ENCODE assay signal across 12 cellular contexts in the genomic region with DNA sequence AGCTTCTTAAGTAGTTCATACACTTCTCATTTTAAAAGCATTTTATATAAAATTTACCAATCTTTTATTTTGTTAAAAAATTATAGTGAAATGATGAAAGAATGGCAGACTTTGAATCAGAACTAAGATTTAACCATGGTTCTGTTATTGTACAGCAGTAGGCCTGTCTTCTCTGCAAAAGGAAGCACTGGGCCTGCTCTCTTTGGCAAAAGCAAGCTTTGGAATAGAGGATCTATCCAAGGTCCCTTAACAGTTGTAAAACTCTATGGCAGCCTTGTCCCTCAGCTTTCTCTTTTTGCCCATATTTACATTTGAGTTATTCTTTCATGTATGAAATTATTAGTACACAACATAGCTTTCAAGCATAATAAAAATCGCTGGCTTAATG.
DNase-seq lines count a peak whose midpoint lies in the region; ATAC-seq and TF ChIP-seq lines count a peak whose summit lies in the region.
"Had no signal": no experiment of that assay in that cellular context is flagged by ENCODE, and none has a peak within 500 bp of the region (broad histone marks: within the 10 kb centered on the region; RNA-seq: fewer than 3 reads in every experiment).

No MANE protein-coding gene starts in this region.

- CTCF ChIA-PET in SK-N-SH (lab: Yijun Ruan, JAX), result interaction anchor here (0.6 to 2.3 kb wide), 8 partner anchors 15 to 1653 kb away, joined by 3 to 11 read pairs (median 4); no protein-coding TSS in a partner anchor

- H3K9me3 ChIP-seq in left ventricle myocardium inferior (replicated peaks) (peaks cover 5% of the 10 kb centered on the region), SK-N-SH (no peaks in the 10 kb centered on the region), gastroesophageal sphincter (no peaks in the 10 kb centered on the region)
- H3K9me3 ChIP-seq: SJCRH30 had no signal

- no peak for DNase-seq in Right ventricle myocardium superior
- DNase-seq in left ventricle myocardium inferior, result no peak
- DNase-seq in SK-N-SH, result no peak
- DNase-seq in osteocyte (ENCODE audit: extremely low spot score, unreplicated experiment), result no peak
- DNase-seq in RKO (ENCODE audit: low spot score), result no peak
- no peak for DNase-seq in HK-2 (ENCODE audit: unreplicated experiment)
- DNase-seq: H9 had no signal

- H3K27me3 Mint-ChIP-seq in osteocyte (ENCODE audit: unreplicated experiment), result no peaks in the 10 kb centered on the region

- H3K36me3 Mint-ChIP-seq in osteocyte (ENCODE audit: unreplicated experiment), result peaks cover 24% of the 10 kb centered on the region

- TF ChIP-seq CTCF in left ventricle myocardium inferior (IDR thresholded peaks at IDR 0.05; ENCODE audit: borderline replicate concordance) (no peak), SK-N-SH (IDR thresholded peaks at IDR 0.05) (no peak), osteocyte (IDR thresholded peaks at IDR 0.05) (no peak), gastroesophageal sphincter (IDR thresholded peaks at IDR 0.05) (no peak)

- WGBS in SK-N-SH (ENCODE audit: low lambda C conversion rate), result 100% methylated on average over 1 of the region's 1 CpG
- 100% methylated on average over 1 of the region's 1 CpG for WGBS in gastroesophageal sphincter (ENCODE audit: low coverage in 1 of 2), 2 donors

- POLR2A ChIA-PET in SK-N-SH (lab: Yijun Ruan, JAX), result no interaction called here

- H3K27ac Mint-ChIP-seq in osteocyte (ENCODE audit: unreplicated experiment), result peak overlapping the region; percentile 8
- H3K27ac Mint-ChIP-seq: CD8-positive, alpha-beta T cell had no signal

- TF ChIP-seq EP300 in SK-N-SH (IDR thresholded peaks at IDR 0.05; ENCODE audit: borderline replicate concordance in 1 of 2, low read depth in 1 of 2, low read length in 1 of 2) (no peak), gastroesophageal sphincter (IDR thresholded peaks at IDR 0.05) (no peak)

- H3K36me3 ChIP-seq in left ventricle myocardium inferior (peaks cover 22% of the 10 kb centered on the region), SK-N-SH (replicated peaks in 1 of 2; ENCODE audit: control insufficient read depth in 1 of 2, insufficient read depth in 2 of 2, low read length in 1 of 2) (peaks cover 21 to 32% of the 10 kb centered on the region in 2 experiments), gastroesophageal sphincter (peaks cover 0 to 42% of the 10 kb centered on the region in 2 donors)
- H3K36me3 ChIP-seq: SJCRH30 had no signal

- no peak for TF ChIP-seq RAD21 in SK-N-SH (IDR thresholded peaks at IDR 0.05; ENCODE audit: low read length)

- peaks cover 9% of the 10 kb centered on the region for H3K4me1 Mint-ChIP-seq in osteocyte (ENCODE audit: unreplicated experiment)

- H4K20me1 ChIP-seq in SK-N-SH (ENCODE audit: insufficient read depth), result no peaks in the 10 kb centered on the region
- H4K20me1 ChIP-seq: BLaER1 had no signal

- H3K9me3 Mint-ChIP-seq in osteocyte (ENCODE audit: unreplicated experiment), result peaks cover 5% of the 10 kb centered on the region
- H3K9me3 Mint-ChIP-seq: CD8-positive, alpha-beta T cell had no signal

- no peaks in the 10 kb centered on the region for H3K79me2 ChIP-seq in SK-N-SH (ENCODE audit: insufficient read depth)

- H3K9ac ChIP-seq in SK-N-SH, result no peak overlapping the region
- H3K9ac ChIP-seq: BLaER1 had no signal

- H3K27ac ChIP-seq in left ventricle myocardium inferior (replicated peaks) (no peak overlapping the region), SK-N-SH (ENCODE audit: low read depth in 2 of 2, low read length in 1 of 2) (peak overlapping the region in 1 of 2 experiments; percentile 24; a peak in 2 of 4 replicates), gastroesophageal sphincter (no peak overlapping the region)
- H3K27ac ChIP-seq: BLaER1, HL-60, SJCRH30 had no signal

- H3F3A ChIP-seq in SK-N-SH (replicated peaks; ENCODE audit: insufficient read depth), result peaks cover 24% of the 10 kb centered on the region

- no peak overlapping the region for H3K4me3 Mint-ChIP-seq in osteocyte (ENCODE audit: unreplicated experiment)
- H3K4me3 Mint-ChIP-seq: CD8-positive, alpha-beta T cell; H9 had no signal

- ATAC-seq in Right ventricle myocardium superior (ENCODE audit: poor library complexity) (peak; percentile 36), gastroesophageal sphincter (no peak)

- intact Hi-C loops in Right ventricle myocardium superior (cut with DNase I), result loop anchor here (10.0 kb wide), 1 partner anchor 199 kb away; no protein-coding TSS in a partner anchor
- intact Hi-C loops in left ventricle myocardium inferior (cut with micrococcal nuclease), result loop anchor here (10.0 kb wide), 1 partner anchor 639 kb away; no protein-coding TSS in a partner anchor

- no peaks in the 10 kb centered on the region for H3K9me2 ChIP-seq in SK-N-SH

- H3K27me3 ChIP-seq in left ventricle myocardium inferior (ENCODE audit: low read depth) (no peaks in the 10 kb centered on the region), SK-N-SH (ENCODE audit: insufficient read depth) (no peaks in the 10 kb centered on the region), gastroesophageal sphincter (no peaks in the 10 kb centered on the region)
- H3K27me3 ChIP-seq: BLaER1, SJCRH30 had no signal

- H3K4me3 ChIP-seq in left ventricle myocardium inferior (no peak overlapping the region), SK-N-SH (ENCODE audit: low read depth in 2 of 2, low read length in 1 of 2) (no peak overlapping the region), gastroesophageal sphincter (no peak overlapping the region)
- H3K4me3 ChIP-seq: BLaER1, SJCRH30 had no signal

- H3K4me1 ChIP-seq in left ventricle myocardium inferior, result peaks cover 25% of the 10 kb centered on the region
- peaks cover 2 to 5% of the 10 kb centered on the region in 2 experiments; a peak in 2 of 4 replicates for H3K4me1 ChIP-seq in SK-N-SH (ENCODE audit: control insufficient read depth in 1 of 2, insufficient read depth in 2 of 2, low read depth in 1 of 2, low read length in 1 of 2)
- H3K4me1 ChIP-seq in gastroesophageal sphincter, result peaks cover 0 to 17% (median 0%) of the 10 kb centered on the region in 3 donors
- H3K4me1 ChIP-seq: SJCRH30 had no signal

- TF ChIP-seq POLR2A in gastroesophageal sphincter (IDR thresholded peaks at IDR 0.05), result no peak

- no peak overlapping the region for H2AFZ ChIP-seq in SK-N-SH (ENCODE audit: low read depth)

- H3K4me2 ChIP-seq in SK-N-SH, result no peak overlapping the region
- H3K4me2 ChIP-seq: BLaER1 had no signal

TF ChIP-seq in SK-N-SH, 30 proteins besides CTCF, POLR2A, EP300 and RAD21:
- TF ChIP-seq GATA2 (CRISPR knock-in tag; IDR thresholded peaks at IDR 0.05) (no peak), YY1 (IDR thresholded peaks at IDR 0.05; ENCODE audit: low read depth) (no peak)
- TF ChIP-seq, protein P1, sequence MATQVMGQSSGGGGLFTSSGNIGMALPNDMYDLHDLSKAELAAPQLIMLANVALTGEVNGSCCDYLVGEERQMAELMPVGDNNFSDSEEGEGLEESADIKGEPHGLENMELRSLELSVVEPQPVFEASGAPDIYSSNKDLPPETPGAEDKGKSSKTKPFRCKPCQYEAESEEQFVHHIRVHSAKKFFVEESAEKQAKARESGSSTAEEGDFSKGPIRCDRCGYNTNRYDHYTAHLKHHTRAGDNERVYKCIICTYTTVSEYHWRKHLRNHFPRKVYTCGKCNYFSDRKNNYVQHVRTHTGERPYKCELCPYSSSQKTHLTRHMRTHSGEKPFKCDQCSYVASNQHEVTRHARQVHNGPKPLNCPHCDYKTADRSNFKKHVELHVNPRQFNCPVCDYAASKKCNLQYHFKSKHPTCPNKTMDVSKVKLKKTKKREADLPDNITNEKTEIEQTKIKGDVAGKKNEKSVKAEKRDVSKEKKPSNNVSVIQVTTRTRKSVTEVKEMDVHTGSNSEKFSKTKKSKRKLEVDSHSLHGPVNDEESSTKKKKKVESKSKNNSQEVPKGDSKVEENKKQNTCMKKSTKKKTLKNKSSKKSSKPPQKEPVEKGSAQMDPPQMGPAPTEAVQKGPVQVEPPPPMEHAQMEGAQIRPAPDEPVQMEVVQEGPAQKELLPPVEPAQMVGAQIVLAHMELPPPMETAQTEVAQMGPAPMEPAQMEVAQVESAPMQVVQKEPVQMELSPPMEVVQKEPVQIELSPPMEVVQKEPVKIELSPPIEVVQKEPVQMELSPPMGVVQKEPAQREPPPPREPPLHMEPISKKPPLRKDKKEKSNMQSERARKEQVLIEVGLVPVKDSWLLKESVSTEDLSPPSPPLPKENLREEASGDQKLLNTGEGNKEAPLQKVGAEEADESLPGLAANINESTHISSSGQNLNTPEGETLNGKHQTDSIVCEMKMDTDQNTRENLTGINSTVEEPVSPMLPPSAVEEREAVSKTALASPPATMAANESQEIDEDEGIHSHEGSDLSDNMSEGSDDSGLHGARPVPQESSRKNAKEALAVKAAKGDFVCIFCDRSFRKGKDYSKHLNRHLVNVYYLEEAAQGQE (IDR thresholded peaks at IDR 0.05; ENCODE audit: low read depth, low read length), result 0 out of 2 replicates have a peak, but pooled peaks have one; percentile 23
- TF ChIP-seq, protein P2, sequence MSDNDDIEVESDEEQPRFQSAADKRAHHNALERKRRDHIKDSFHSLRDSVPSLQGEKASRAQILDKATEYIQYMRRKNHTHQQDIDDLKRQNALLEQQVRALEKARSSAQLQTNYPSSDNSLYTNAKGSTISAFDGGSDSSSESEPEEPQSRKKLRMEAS (IDR thresholded peaks at IDR 0.05; ENCODE audit: low read depth), result no peak
